Comparison of ENCODE assay signal across 20 cellular contexts in the genomic region with DNA sequence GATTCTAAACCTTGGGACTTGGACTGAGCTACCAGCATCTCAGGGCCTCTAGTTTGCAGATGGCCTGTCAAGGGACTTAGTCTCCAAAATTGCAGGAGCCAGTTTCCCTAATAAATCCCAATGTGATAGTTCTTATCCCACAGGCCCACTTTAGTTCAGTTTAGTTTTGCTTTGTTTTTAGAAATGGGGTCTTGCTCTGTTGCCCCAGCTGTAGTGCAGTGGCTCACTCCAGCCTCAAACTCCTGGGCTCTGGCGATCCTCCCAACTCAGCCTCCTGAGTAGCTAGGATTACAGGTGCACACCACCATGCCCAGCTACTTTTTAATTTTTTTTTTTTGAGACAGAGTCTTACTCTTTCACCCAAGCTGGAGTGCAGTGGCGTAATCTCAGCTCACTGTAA.
"Had no signal": no experiment of that assay in that cellular context is flagged by ENCODE, and none has a peak within 500 bp of the region (broad histone marks: within the 10 kb centered on the region; RNA-seq: fewer than 3 reads in every experiment).

No MANE protein-coding gene starts in this region.

- H3K27me3 ChIP-seq: brain microvascular endothelial cell, foreskin keratinocyte, hepatocyte, right atrium auricular region, tibial artery had no signal

- H3K27ac Mint-ChIP-seq: activated naive CD8-positive, alpha-beta T cell treated with anti-CD3 and anti-CD28 coated beads, Interleukin-2, amount 50 U/mL, for 24 hours; endodermal cell had no signal

- H3K4me2 ChIP-seq: hepatocyte had no signal

- DNase-seq: activated CD4-positive, alpha-beta T cell treated with anti-CD3 and anti-CD28 coated beads, Interleukin-2, amount 10 ng/mL, durations not matched to agents 7 days and 5 days; activated CD4-positive, CD25-positive, alpha-beta regulatory T cell; activated CD8-positive, alpha-beta memory T cell treated with anti-CD3 and anti-CD28 coated beads for 24 hours; activated CD8-positive, alpha-beta memory T cell treated with anti-CD3 and anti-CD28 coated beads, Interleukin-2, amount 50 U/mL, for 48 hours; activated gamma-delta T cell; activated naive CD8-positive, alpha-beta T cell treated with anti-CD3 and anti-CD28 coated beads, Interleukin-2, amount 50 U/mL, for 24 hours; anterior cingulate cortex; brain microvascular endothelial cell; central memory CD4-positive, alpha-beta T cell; endodermal cell; foreskin keratinocyte; left cardiac atrium; mesenchymal stem cell; stimulated activated naive CD8-positive, alpha-beta T cell treated with anti-CD3 and anti-CD28 coated beads, Interleukin-15, Interleukin-2, amounts not matched to agents 100 U/mL and 50 U/mL, for 24 hours; substantia nigra; tibial artery had no signal

- H2AFZ ChIP-seq: hepatocyte had no signal

- H3K4me3 Mint-ChIP-seq: activated CD4-positive, alpha-beta T cell treated with anti-CD3 and anti-CD28 coated beads, Interleukin-2, amount 10 ng/mL, durations not matched to agents 7 days and 5 days; activated naive CD8-positive, alpha-beta T cell treated with anti-CD3 and anti-CD28 coated beads, Interleukin-2, amount 50 U/mL, for 24 hours; endodermal cell had no signal

- H3K27ac ChIP-seq: brain microvascular endothelial cell, epithelial cell of prostate, foreskin keratinocyte, hepatocyte, prostate gland, right atrium auricular region, tibial artery had no signal

- ATAC-seq: activated naive CD8-positive, alpha-beta T cell treated with anti-CD3 and anti-CD28 coated beads, Interleukin-2, amount 50 U/mL, for 24 hours; foreskin keratinocyte; left cardiac atrium; stimulated activated naive CD8-positive, alpha-beta T cell treated with anti-CD3 and anti-CD28 coated beads, Interleukin-15, Interleukin-2, amounts not matched to agents 100 U/mL and 50 U/mL, for 24 hours had no signal

- H3K9me3 ChIP-seq: prostate gland, right atrium auricular region, tibial artery had no signal

- H3K4me3 ChIP-seq: hepatocyte, prostate gland, right atrium auricular region, tibial artery had no signal

- H3K36me3 ChIP-seq: brain microvascular endothelial cell, prostate gland, right atrium auricular region, tibial artery had no signal

- H3K9me3 Mint-ChIP-seq: activated CD4-positive, alpha-beta T cell treated with anti-CD3 and anti-CD28 coated beads, Interleukin-2, amount 10 ng/mL, durations not matched to agents 7 days and 5 days; activated naive CD8-positive, alpha-beta T cell treated with anti-CD3 and anti-CD28 coated beads, Interleukin-2, amount 50 U/mL, for 24 hours; endodermal cell had no signal
